In genomic region chr5:88830567-88830966, GRCh38 we compare ENCODE assay signal across 13 cellular contexts. TPM values are rescaled to one million over a fixed set of nuclear protein-coding genes. Genes with fewer than 3 reads are reported as not detected.
DNase-seq lines count a peak whose midpoint lies in the region; ATAC-seq and TF ChIP-seq lines count a peak whose summit lies in the region.
"Had no signal": no experiment of that assay in that cellular context is flagged by ENCODE, and none has a peak within 500 bp of the region (broad histone marks: within the 10 kb centered on the region; RNA-seq: fewer than 3 reads in every experiment).

No MANE protein-coding gene starts in this region.

- in situ Hi-C loops in Panc1 (cut with HindIII; ENCODE audit: low pct_unique_long_range_greater_than_20kb, low sequenced_read_pairs) = no loop called here

- H3K27ac ChIP-seq in Panc1 (ENCODE audit: low read length) = peak overlapping the region; percentile 80; the same call in 1 of the 2 replicates
- H3K27ac ChIP-seq in lower lobe of right lung = peak overlapping the region; percentile 7

- H3K27me3 ChIP-seq in GM06990 (replicated peaks; ENCODE audit: control insufficient read depth, insufficient read depth, low read length) = no peaks in the 10 kb centered on the region
- no peaks in the 10 kb centered on the region for H3K27me3 ChIP-seq in Panc1 (ENCODE audit: control insufficient read depth, insufficient read depth, low read length)
- no peaks in the 10 kb centered on the region for H3K27me3 ChIP-seq in lower lobe of right lung (ENCODE audit: low read depth)
- H3K27me3 ChIP-seq: left lung had no signal

- POLR2A ChIA-PET in Panc1 (lab: Charles Lee) = interaction anchor here (0.6 kb wide), 1 partner anchor 53 kb away, joined by 4 read pairs; the partner anchor contains the start of gene MEF2C

- H3K9me3 ChIP-seq in Panc1 (ENCODE audit: control insufficient read depth, insufficient read depth, low read depth, low read length) (no peaks in the 10 kb centered on the region), lower lobe of right lung (no peaks in the 10 kb centered on the region)
- H3K9me3 ChIP-seq: left lung had no signal

- no peak for TF ChIP-seq CTCF in GM06990 (IDR thresholded peaks at IDR 0.05; ENCODE audit: insufficient read depth, low read length, poor library complexity, severe bottlenecking)
- TF ChIP-seq CTCF in Panc1 (IDR thresholded peaks at IDR 0.05) = no peak
- no peak for TF ChIP-seq CTCF in lower lobe of right lung (IDR thresholded peaks at IDR 0.05)
- no peak for TF ChIP-seq CTCF in GM20000 (IDR thresholded peaks at IDR 0.05; ENCODE audit: extremely low read depth, missing control alignments)

- H3K36me3 ChIP-seq in GM06990 (ENCODE audit: control insufficient read depth, insufficient read depth, low read length) = no peaks in the 10 kb centered on the region
- H3K36me3 ChIP-seq in Panc1 (ENCODE audit: control insufficient read depth, insufficient read depth, low read length) = no peaks in the 10 kb centered on the region
- no peaks in the 10 kb centered on the region for H3K36me3 ChIP-seq in lower lobe of right lung
- H3K36me3 ChIP-seq: left lung had no signal

- intact Hi-C loops in Panc1 (cut with micrococcal nuclease; ENCODE audit: unreplicated experiment) = no loop called here
- intact Hi-C loops in lower lobe of right lung (cut with DNase I) = no loop called here

- BruUV-seq in Panc1 (replicated peaks; lab: Mats Ljungman, UMichigan) = no TSS peak

- peak overlapping the region; percentile 44 for H3K4me3 ChIP-seq in GM06990 (replicated peaks; ENCODE audit: low read depth, low read length)
- H3K4me3 ChIP-seq in Panc1 (ENCODE audit: low read depth in 2 of 2, low read length in 2 of 2) = no peak overlapping the region
- H3K4me3 ChIP-seq in lower lobe of right lung = no peak overlapping the region
- H3K4me3 ChIP-seq: left lung had no signal

- peak; percentile 18 for ATAC-seq in GM19395 (IDR thresholded peaks at IDR 0.05; ENCODE audit: unreplicated experiment)
- ATAC-seq in Panc1 = no peak
- ATAC-seq in lower lobe of right lung = no peak
- ATAC-seq: left lung had no signal

- no peak for DNase-seq in GM06990 (ENCODE audit: extremely low read depth, insufficient read length)
- DNase-seq in Panc1 (ENCODE audit: low read depth, low spot score) = no peak
- no peak for DNase-seq in lower lobe of right lung
- DNase-seq in NCI-H748 treated with DMSO at 0.1 percent for 48 hours (lab: John Stamatoyannopoulos, UW) = no peak
- no peak for DNase-seq in GM20000 (ENCODE audit: low spot score)
- no peak for DNase-seq in foreskin melanocyte
- DNase-seq in iPS-NIHi7 (ENCODE audit: extremely low spot score) = no peak
- DNase-seq: activated naive CD4-positive, alpha-beta T cell; left lung; NCI-H146; NK-92 treated with Interleukin-12 subunit alpha and Interleukin-12 subunit beta, amount 100 ng/mL, for 24 hours; stimulated activated CD4-positive, alpha-beta T cell treated with anti-CD3 and anti-CD28 coated beads, Interleukin-12 subunit alpha, Interleukin-12 subunit beta, amount 100 ng/mL, for 4 hours had no signal

- CTCF ChIA-PET in Panc1 (lab: Charles Lee) = no interaction called here

- H3K4me1 ChIP-seq in Panc1 (ENCODE audit: control insufficient read depth, insufficient read depth, low read length) = peaks cover 39% of the 10 kb centered on the region
- peaks cover 67% of the 10 kb centered on the region for H3K4me1 ChIP-seq in lower lobe of right lung

RNA-seq across cellular contexts. Expression of gene MEF2C, which starts 52.4 kb away (rescaled TPM):
- total RNA-seq in Panc1 (2021; ENCODE audit: unreplicated experiment) (9.9 TPM), lower lobe of right lung (42.0 TPM)
- 6.6 TPM for polyA plus RNA-seq in Panc1 (2012; ENCODE audit: insufficient read length)
